Comparison of ENCODE assay signal across 7 cellular contexts in genomic region chr13:43307921-43308433, GRCh38.
DNase-seq lines count a peak whose midpoint lies in the region; ATAC-seq and TF ChIP-seq lines count a peak whose summit lies in the region.

No MANE protein-coding gene starts in this region.

- H3K27ac ChIP-seq in body of pancreas, result peak overlapping the region in 2 of 4 donors; percentile 21 to 29
- no peak overlapping the region for H3K27ac ChIP-seq in left lung
- no peak overlapping the region for H3K27ac ChIP-seq in upper lobe of right lung

- no peaks in the 10 kb centered on the region for H3K27me3 ChIP-seq in body of pancreas
- H3K27me3 ChIP-seq in left lung, result no peaks in the 10 kb centered on the region
- no peaks in the 10 kb centered on the region for H3K27me3 ChIP-seq in upper lobe of right lung

- H3K36me3 ChIP-seq in body of pancreas (replicated peaks in 1 of 2; ENCODE audit: insufficient read depth in 1 of 2, low read depth in 2 of 2) (no peaks in the 10 kb centered on the region), left lung (no peaks in the 10 kb centered on the region), upper lobe of right lung (no peaks in the 10 kb centered on the region)

- intact Hi-C loops in body of pancreas (cut with DNase I) (loop anchor here (10.0 kb wide), 1 partner anchor 497 kb away; no protein-coding TSS in a partner anchor), left lung (cut with DNase I) (no loop called here), upper lobe of right lung (cut with DNase I) (no loop called here)

- peak; percentile 91 for ATAC-seq in GM18868 (IDR thresholded peaks at IDR 0.05; ENCODE audit: unreplicated experiment)
- ATAC-seq in HG03039 (IDR thresholded peaks at IDR 0.05; ENCODE audit: unreplicated experiment), result peak; percentile 60
- ATAC-seq in body of pancreas, result peak; percentile 69
- ATAC-seq in left lung, result peak; percentile 88
- ATAC-seq in upper lobe of right lung, result peak; percentile 92

- WGBS in body of pancreas, 2 donors, result 39 to 42% methylated on average over 7 of the region's 7 CpGs

- DNase-seq in NCI-H2171 treated with DMSO at 0.1 percent for 48 hours (lab: John Stamatoyannopoulos, UW), result peak; percentile 54
- peak; percentile 55 to 85 (median 72) for DNase-seq in body of pancreas
- peak; percentile 81 to 84 for DNase-seq in left lung
- peak; percentile 87 for DNase-seq in upper lobe of right lung
- no peak for DNase-seq in activated naive CD4-positive, alpha-beta T cell (lab: John Stamatoyannopoulos, UW)

- TF ChIP-seq POLR2A in body of pancreas (IDR thresholded peaks at IDR 0.05), result no peak

- H3K9me3 ChIP-seq in body of pancreas (no peaks in the 10 kb centered on the region), left lung (no peaks in the 10 kb centered on the region), upper lobe of right lung (no peaks in the 10 kb centered on the region)

- peaks cover 15% of the 10 kb centered on the region for H3K4me1 ChIP-seq in body of pancreas
- peaks cover 0 to 11% of the 10 kb centered on the region in 2 donors for H3K4me1 ChIP-seq in left lung
- H3K4me1 ChIP-seq in upper lobe of right lung, result peaks cover 8% of the 10 kb centered on the region

- H3K4me3 ChIP-seq in body of pancreas (no peak overlapping the region), left lung (no peak overlapping the region), upper lobe of right lung (no peak overlapping the region)

- no peak for TF ChIP-seq CTCF in body of pancreas (IDR thresholded peaks at IDR 0.05)
- TF ChIP-seq CTCF in left lung (IDR thresholded peaks at IDR 0.05), result no peak
- no peak for TF ChIP-seq CTCF in upper lobe of right lung (IDR thresholded peaks at IDR 0.05)

Comparison
In these comparisons a context has a peak if more than half of its experiments do, and no peak if none do; other contexts are left out.
1. DNase-seq: peak in NCI-H2171 treated with DMSO at 0.1 percent for 48 hours (single experiment), body of pancreas (4 of 4), left lung (2 of 2) and upper lobe of right lung (single experiment); none in activated naive CD4-positive, alpha-beta T cell (0 of 4).
2. Peak in every context shown above with its lines, with median percentiles within 50 percentile points of each other: ATAC-seq.